In the genomic region with DNA sequence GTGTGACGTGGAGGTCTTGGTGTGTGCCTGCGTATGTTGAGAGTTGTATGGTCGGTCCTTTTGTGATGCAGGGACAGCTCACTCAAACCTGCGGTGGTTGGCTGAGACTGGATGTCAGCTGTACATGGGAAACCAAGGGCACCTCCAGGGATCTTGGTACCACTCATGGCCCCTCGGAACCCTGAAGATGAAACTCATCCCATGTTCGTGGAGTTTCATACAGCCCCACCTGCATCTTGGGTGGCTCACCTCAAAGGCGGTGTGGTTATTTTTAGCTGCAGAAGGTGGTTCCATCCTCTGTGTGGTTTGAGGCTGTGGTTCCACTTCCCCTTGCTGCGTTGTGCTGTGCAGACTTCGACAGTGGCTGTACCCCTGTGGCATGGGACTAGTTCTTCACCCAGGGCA, we compare ENCODE assay signal across 8 cellular contexts. TPM values are rescaled to one million over a fixed set of nuclear protein-coding genes. Genes with fewer than 3 reads are reported as not detected.
DNase-seq lines count a peak whose midpoint lies in the region; ATAC-seq, FAIRE-seq and TF ChIP-seq lines count a peak whose summit lies in the region.

No MANE protein-coding gene starts in this region.

- peak; percentile 68 for ATAC-seq in CD4-positive, alpha-beta T cell (ENCODE audit: poor library complexity)
- peak; percentile 92 for ATAC-seq in HG03064 (IDR thresholded peaks at IDR 0.05; ENCODE audit: low read depth, unreplicated experiment)
- ATAC-seq in activated CD8-positive, alpha-beta T cell treated with anti-CD3 and anti-CD28 coated beads, Interleukin-2, amount 10 ng/mL, durations not matched to agents 7 days and 5 days, result peak; percentile 91
- ATAC-seq in gastroesophageal sphincter, result no peak

- no peak overlapping the region for H3K4me3 ChIP-seq in uterus
- no peak overlapping the region for H3K4me3 ChIP-seq in gastroesophageal sphincter

- H3K36me3 ChIP-seq in uterus, result no peaks in the 10 kb centered on the region
- peaks cover 0 to 97% of the 10 kb centered on the region in 2 donors for H3K36me3 ChIP-seq in gastroesophageal sphincter

- H3K4me1 ChIP-seq in uterus (no peaks in the 10 kb centered on the region), gastroesophageal sphincter (no peaks in the 10 kb centered on the region)

- peak; percentile 99 for FAIRE-seq in GM19239 (lab: Jason Lieb, UNC)

- no peak for TF ChIP-seq POLR2A in uterus (IDR thresholded peaks at IDR 0.05)
- TF ChIP-seq POLR2A in gastroesophageal sphincter (IDR thresholded peaks at IDR 0.05), result no peak

- intact Hi-C loops in CD4-positive, alpha-beta T cell (cut with DNase I, micrococcal nuclease), result no loop called here
- intact Hi-C loops in uterus (cut with DNase I; ENCODE audit: low total_unique reads), result no loop called here

- no peaks in the 10 kb centered on the region for H3K27me3 Mint-ChIP-seq in CD4-positive, alpha-beta T cell
- H3K27me3 Mint-ChIP-seq in activated CD8-positive, alpha-beta T cell treated with anti-CD3 and anti-CD28 coated beads, Interleukin-2, amount 10 ng/mL, durations not matched to agents 7 days and 5 days (ENCODE audit: low read depth), result no peaks in the 10 kb centered on the region

- TF ChIP-seq EP300 in gastroesophageal sphincter (IDR thresholded peaks at IDR 0.05), result no peak

- WGBS in gastroesophageal sphincter (ENCODE audit: low coverage in 1 of 2), 2 donors, result 91 to 97% methylated on average over 3 to 6 of the region's 9 CpGs

- H3K27me3 ChIP-seq in CD4-positive, alpha-beta T cell (ENCODE audit: control insufficient read depth, insufficient read depth, low read length), result no peaks in the 10 kb centered on the region
- H3K27me3 ChIP-seq in uterus (no peaks in the 10 kb centered on the region), gastroesophageal sphincter (no peaks in the 10 kb centered on the region)

- peaks cover 99% of the 10 kb centered on the region for H3K36me3 Mint-ChIP-seq in CD4-positive, alpha-beta T cell (ENCODE audit: low read depth)
- peaks cover 88% of the 10 kb centered on the region for H3K36me3 Mint-ChIP-seq in activated CD8-positive, alpha-beta T cell treated with anti-CD3 and anti-CD28 coated beads, Interleukin-2, amount 10 ng/mL, durations not matched to agents 7 days and 5 days (ENCODE audit: low read depth)

- H3K27ac Mint-ChIP-seq in CD4-positive, alpha-beta T cell, result no peak overlapping the region
- peak overlapping the region; percentile 62 for H3K27ac Mint-ChIP-seq in activated CD8-positive, alpha-beta T cell treated with anti-CD3 and anti-CD28 coated beads, Interleukin-2, amount 10 ng/mL, durations not matched to agents 7 days and 5 days

- H3K9me3 ChIP-seq in CD4-positive, alpha-beta T cell (ENCODE audit: control insufficient read depth, low read length), result no peaks in the 10 kb centered on the region
- H3K9me3 ChIP-seq in uterus (no peaks in the 10 kb centered on the region), gastroesophageal sphincter (no peaks in the 10 kb centered on the region)

- no peak overlapping the region for H3K27ac ChIP-seq in CD4-positive, alpha-beta T cell (ENCODE audit: low read depth, low read length)
- H3K27ac ChIP-seq in uterus (no peak overlapping the region), gastroesophageal sphincter (no peak overlapping the region)

- H3K9me3 Mint-ChIP-seq in CD4-positive, alpha-beta T cell, result no peaks in the 10 kb centered on the region
- H3K9me3 Mint-ChIP-seq in activated CD8-positive, alpha-beta T cell treated with anti-CD3 and anti-CD28 coated beads, Interleukin-2, amount 10 ng/mL, durations not matched to agents 7 days and 5 days (ENCODE audit: insufficient read depth), result no peaks in the 10 kb centered on the region

- POLR2A ChIA-PET in CD4-positive, alpha-beta T cell (lab: Charles Lee), result interaction anchor here (1.0 kb wide), 1 partner anchor 340 kb away, joined by 3 read pairs; no protein-coding TSS in a partner anchor
- POLR2A ChIA-PET in activated CD8-positive, alpha-beta T cell treated with anti-CD3 and anti-CD28 coated beads, Interleukin-2, amount 10 ng/mL, durations not matched to agents 7 days and 5 days (lab: Charles Lee), result interaction anchor here (0.7 to 0.9 kb wide), 2 partner anchors 30 to 278 kb away, joined by 3 to 4 read pairs; a partner anchor contains a TSS

- DNase-seq in CD4-positive, alpha-beta T cell, result peak in 4 of 10 experiments; percentile 5 to 13 (median 7)
- DNase-seq in GM19239 (ENCODE audit: insufficient read length, low spot score) (peak; percentile 52), uterus (no peak), SHP77 treated with DMSO at 0.1 percent for 48 hours (lab: John Stamatoyannopoulos, UW) (no peak), superior temporal gyrus (ENCODE audit: extremely low spot score) (no peak)
- peak; percentile 85 for DNase-seq in activated CD8-positive, alpha-beta T cell treated with anti-CD3 and anti-CD28 coated beads, Interleukin-2, amount 10 ng/mL, durations not matched to agents 7 days and 5 days

- no peak for TF ChIP-seq CTCF in CD4-positive, alpha-beta T cell (IDR thresholded peaks at IDR 0.05)
- TF ChIP-seq CTCF in uterus (IDR thresholded peaks at IDR 0.05) (no peak), gastroesophageal sphincter (IDR thresholded peaks at IDR 0.05) (no peak)

- peak overlapping the region; percentile 3 for H3K4me3 Mint-ChIP-seq in CD4-positive, alpha-beta T cell
- H3K4me3 Mint-ChIP-seq in activated CD8-positive, alpha-beta T cell treated with anti-CD3 and anti-CD28 coated beads, Interleukin-2, amount 10 ng/mL, durations not matched to agents 7 days and 5 days, result peak overlapping the region; percentile 50

- peaks cover 46% of the 10 kb centered on the region for H3K4me1 Mint-ChIP-seq in CD4-positive, alpha-beta T cell (ENCODE audit: low read depth)
- peaks cover 50% of the 10 kb centered on the region for H3K4me1 Mint-ChIP-seq in activated CD8-positive, alpha-beta T cell treated with anti-CD3 and anti-CD28 coated beads, Interleukin-2, amount 10 ng/mL, durations not matched to agents 7 days and 5 days (ENCODE audit: low read depth)

- CTCF ChIA-PET in CD4-positive, alpha-beta T cell (lab: Charles Lee), result no interaction called here
- CTCF ChIA-PET in activated CD8-positive, alpha-beta T cell treated with anti-CD3 and anti-CD28 coated beads, Interleukin-2, amount 10 ng/mL, durations not matched to agents 7 days and 5 days (lab: Charles Lee), result no interaction called here

RNA-seq across cellular contexts. Expression of a gene that starts 52.6 kb away (rescaled TPM):
- total RNA-seq in CD4-positive, alpha-beta T cell, result under 1 TPM; 0.14 to 0.89 TPM
- under 1 TPM; 0.16 to 0.87 TPM for total RNA-seq in activated CD8-positive, alpha-beta T cell treated with anti-CD3 and anti-CD28 coated beads, Interleukin-2, amount 10 ng/mL, durations not matched to agents 7 days and 5 days
- total RNA-seq in uterus (1 to 10 TPM in 1 of 4 donors, under 1 TPM in 1, not detected in 2; 0.35 to 5.4 TPM), gastroesophageal sphincter (under 1 TPM in 3 of 4 donors, not detected in 1; 0.35 to 0.67 (median 0.58) TPM)

Comparison
In these comparisons a context has a peak if more than half of its experiments do, and no peak if none do; other contexts are left out.
1. DNase-seq: peak in GM19239 (single experiment) and activated CD8-positive, alpha-beta T cell treated with anti-CD3 and anti-CD28 coated beads, Interleukin-2, amount 10 ng/mL, durations not matched to agents 7 days and 5 days (single experiment); none in uterus (0 of 2), SHP77 treated with DMSO at 0.1 percent for 48 hours (single experiment) and superior temporal gyrus (single experiment).